In the genomic region with DNA sequence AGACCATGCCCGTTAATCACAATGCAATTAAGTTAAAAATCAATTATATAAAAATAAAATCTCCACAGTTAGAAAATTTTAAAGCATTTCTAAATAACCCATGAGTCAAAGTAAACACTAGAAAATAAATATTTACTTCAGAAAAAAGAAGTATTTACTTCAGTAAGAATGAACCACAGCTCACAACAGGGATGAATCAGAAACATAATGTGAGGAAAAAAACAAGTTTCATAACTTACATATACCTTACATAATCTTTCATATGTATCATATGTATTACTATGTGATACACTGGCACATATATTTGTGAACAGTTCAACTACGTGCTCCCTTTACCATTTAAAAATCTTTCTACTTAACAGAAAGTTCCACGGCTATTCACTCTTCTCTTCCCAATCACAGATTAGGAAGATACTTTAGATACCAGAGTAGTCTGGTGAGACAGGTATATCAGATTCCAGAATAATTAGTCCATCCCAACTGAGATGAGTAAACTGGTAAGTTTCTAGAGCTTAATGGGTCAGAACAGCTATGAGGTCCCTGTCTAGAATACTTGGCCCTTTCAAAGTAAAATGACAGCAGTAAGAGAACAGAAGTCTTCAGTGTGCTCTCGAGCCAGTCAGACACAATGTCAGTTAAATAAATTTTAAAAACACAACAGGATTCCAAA, we compare ENCODE assay signal across 1 cellular context.
TF ChIP-seq lines count a peak whose summit lies in the region.

No MANE protein-coding gene starts in this region.

TF ChIP-seq in GM12878, 131 proteins besides CTCF, POLR2A, EP300 and RAD21 (continued from another document):
- TF ChIP-seq, protein P1, sequence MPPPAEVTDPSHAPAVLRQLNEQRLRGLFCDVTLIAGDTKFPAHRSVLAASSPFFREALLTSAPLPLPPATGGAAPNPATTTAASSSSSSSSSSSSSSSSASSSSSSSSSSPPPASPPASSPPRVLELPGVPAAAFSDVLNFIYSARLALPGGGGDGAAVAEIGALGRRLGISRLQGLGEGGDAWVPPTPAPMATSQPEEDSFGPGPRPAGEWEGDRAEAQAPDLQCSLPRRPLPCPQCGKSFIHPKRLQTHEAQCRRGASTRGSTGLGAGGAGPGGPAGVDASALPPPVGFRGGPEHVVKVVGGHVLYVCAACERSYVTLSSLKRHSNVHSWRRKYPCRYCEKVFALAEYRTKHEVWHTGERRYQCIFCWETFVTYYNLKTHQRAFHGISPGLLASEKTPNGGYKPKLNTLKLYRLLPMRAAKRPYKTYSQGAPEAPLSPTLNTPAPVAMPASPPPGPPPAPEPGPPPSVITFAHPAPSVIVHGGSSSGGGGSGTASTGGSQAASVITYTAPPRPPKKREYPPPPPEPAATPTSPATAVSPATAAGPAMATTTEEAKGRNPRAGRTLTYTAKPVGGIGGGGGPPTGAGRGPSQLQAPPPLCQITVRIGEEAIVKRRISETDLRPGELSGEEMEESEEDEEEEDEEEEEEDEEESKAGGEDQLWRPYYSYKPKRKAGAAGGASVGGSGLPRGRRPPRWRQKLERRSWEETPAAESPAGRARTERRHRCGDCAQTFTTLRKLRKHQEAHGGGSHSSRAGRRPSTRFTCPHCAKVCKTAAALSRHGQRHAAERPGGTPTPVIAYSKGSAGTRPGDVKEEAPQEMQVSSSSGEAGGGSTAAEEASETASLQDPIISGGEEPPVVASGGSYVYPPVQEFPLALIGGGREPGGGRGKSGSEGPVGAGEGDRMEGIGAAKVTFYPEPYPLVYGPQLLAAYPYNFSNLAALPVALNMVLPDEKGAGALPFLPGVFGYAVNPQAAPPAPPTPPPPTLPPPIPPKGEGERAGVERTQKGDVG (CRISPR knock-in tag; IDR thresholded peaks at IDR 0.05): no peak
- TF ChIP-seq SIN3A (IDR thresholded peaks at IDR 0.05; ENCODE audit: low read depth, low read length) (no peak), POLR2AphosphoS5 (IDR thresholded peaks at IDR 0.05; ENCODE audit: low read length) (no peak), CHD2 (IDR thresholded peaks at IDR 0.05; ENCODE audit: borderline replicate concordance, low read depth, low read length) (no peak), CREM (IDR thresholded peaks at IDR 0.05; ENCODE audit: low read depth) (no peak), MEF2B (IDR thresholded peaks at IDR 0.05; ENCODE audit: partially characterized antibody, poor library complexity, severe bottlenecking) (no peak), BRCA1 (IDR thresholded peaks at IDR 0.05; ENCODE audit: low read depth, low read length) (no peak), JUNB (IDR thresholded peaks at IDR 0.05) (no peak), MTA3 (IDR thresholded peaks at IDR 0.05; ENCODE audit: borderline replicate concordance, low read length) (no peak), HCFC1 (IDR thresholded peaks at IDR 0.05; ENCODE audit: low read length) (no peak), SPI1 (IDR thresholded peaks at IDR 0.05; ENCODE audit: borderline replicate concordance, insufficient read depth, low read depth, low read length) (no peak), HDAC6 (IDR thresholded peaks at IDR 0.05; ENCODE audit: unreplicated experiment) (no peak), TCF12 (IDR thresholded peaks at IDR 0.05; ENCODE audit: low read depth, low read length) (no peak)
- TF ChIP-seq, protein P2, sequence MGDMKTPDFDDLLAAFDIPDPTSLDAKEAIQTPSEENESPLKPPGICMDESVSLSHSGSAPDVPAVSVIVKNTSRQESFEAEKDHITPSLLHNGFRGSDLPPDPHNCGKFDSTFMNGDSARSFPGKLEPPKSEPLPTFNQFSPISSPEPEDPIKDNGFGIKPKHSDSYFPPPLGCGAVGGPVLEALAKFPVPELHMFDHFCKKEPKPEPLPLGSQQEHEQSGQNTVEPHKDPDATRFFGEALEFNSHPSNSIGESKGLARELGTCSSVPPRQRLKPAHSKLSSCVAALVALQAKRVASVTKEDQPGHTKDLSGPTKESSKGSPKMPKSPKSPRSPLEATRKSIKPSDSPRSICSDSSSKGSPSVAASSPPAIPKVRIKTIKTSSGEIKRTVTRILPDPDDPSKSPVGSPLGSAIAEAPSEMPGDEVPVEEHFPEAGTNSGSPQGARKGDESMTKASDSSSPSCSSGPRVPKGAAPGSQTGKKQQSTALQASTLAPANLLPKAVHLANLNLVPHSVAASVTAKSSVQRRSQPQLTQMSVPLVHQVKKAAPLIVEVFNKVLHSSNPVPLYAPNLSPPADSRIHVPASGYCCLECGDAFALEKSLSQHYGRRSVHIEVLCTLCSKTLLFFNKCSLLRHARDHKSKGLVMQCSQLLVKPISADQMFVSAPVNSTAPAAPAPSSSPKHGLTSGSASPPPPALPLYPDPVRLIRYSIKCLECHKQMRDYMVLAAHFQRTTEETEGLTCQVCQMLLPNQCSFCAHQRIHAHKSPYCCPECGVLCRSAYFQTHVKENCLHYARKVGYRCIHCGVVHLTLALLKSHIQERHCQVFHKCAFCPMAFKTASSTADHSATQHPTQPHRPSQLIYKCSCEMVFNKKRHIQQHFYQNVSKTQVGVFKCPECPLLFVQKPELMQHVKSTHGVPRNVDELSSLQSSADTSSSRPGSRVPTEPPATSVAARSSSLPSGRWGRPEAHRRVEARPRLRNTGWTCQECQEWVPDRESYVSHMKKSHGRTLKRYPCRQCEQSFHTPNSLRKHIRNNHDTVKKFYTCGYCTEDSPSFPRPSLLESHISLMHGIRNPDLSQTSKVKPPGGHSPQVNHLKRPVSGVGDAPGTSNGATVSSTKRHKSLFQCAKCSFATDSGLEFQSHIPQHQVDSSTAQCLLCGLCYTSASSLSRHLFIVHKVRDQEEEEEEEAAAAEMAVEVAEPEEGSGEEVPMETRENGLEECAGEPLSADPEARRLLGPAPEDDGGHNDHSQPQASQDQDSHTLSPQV (IDR thresholded peaks at IDR 0.05): no peak
- TF ChIP-seq, protein P3, sequence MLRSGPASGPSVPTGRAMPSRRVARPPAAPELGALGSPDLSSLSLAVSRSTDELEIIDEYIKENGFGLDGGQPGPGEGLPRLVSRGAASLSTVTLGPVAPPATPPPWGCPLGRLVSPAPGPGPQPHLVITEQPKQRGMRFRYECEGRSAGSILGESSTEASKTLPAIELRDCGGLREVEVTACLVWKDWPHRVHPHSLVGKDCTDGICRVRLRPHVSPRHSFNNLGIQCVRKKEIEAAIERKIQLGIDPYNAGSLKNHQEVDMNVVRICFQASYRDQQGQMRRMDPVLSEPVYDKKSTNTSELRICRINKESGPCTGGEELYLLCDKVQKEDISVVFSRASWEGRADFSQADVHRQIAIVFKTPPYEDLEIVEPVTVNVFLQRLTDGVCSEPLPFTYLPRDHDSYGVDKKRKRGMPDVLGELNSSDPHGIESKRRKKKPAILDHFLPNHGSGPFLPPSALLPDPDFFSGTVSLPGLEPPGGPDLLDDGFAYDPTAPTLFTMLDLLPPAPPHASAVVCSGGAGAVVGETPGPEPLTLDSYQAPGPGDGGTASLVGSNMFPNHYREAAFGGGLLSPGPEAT (IDR thresholded peaks at IDR 0.05; ENCODE audit: low read depth): no peak
- TF ChIP-seq, protein P4, sequence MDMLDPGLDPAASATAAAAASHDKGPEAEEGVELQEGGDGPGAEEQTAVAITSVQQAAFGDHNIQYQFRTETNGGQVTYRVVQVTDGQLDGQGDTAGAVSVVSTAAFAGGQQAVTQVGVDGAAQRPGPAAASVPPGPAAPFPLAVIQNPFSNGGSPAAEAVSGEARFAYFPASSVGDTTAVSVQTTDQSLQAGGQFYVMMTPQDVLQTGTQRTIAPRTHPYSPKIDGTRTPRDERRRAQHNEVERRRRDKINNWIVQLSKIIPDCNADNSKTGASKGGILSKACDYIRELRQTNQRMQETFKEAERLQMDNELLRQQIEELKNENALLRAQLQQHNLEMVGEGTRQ (IDR thresholded peaks at IDR 0.05; ENCODE audit: borderline replicate concordance, low read depth, low read length): no peak
